In genomic region chr4:76969493-76969892, GRCh38 we compare ENCODE assay signal across 16 cellular contexts.
"Had no signal": no experiment of that assay in that cellular context is flagged by ENCODE, and none has a peak within 500 bp of the region (broad histone marks: within the 10 kb centered on the region; RNA-seq: fewer than 3 reads in every experiment).

No MANE protein-coding gene starts in this region.

- H3K36me3 Mint-ChIP-seq: activated CD4-positive, alpha-beta memory T cell treated with anti-CD3 and anti-CD28 coated beads for 36 hours had no signal

- H3K9me3 ChIP-seq: esophagus muscularis mucosa, psoas muscle, sigmoid colon, upper lobe of right lung had no signal

- H3K4me1 ChIP-seq: sigmoid colon had no signal

- ATAC-seq: naive thymus-derived CD8-positive, alpha-beta T cell; psoas muscle; upper lobe of right lung had no signal

- H3K27ac Mint-ChIP-seq: activated CD4-positive, alpha-beta memory T cell treated with anti-CD3 and anti-CD28 coated beads for 36 hours; activated naive CD8-positive, alpha-beta T cell treated with anti-CD3 and anti-CD28 coated beads for 36 hours; immature natural killer cell; naive thymus-derived CD8-positive, alpha-beta T cell had no signal

- H3K4me3 Mint-ChIP-seq: activated CD4-positive, alpha-beta memory T cell treated with anti-CD3 and anti-CD28 coated beads for 36 hours; activated naive CD8-positive, alpha-beta T cell treated with anti-CD3 and anti-CD28 coated beads for 36 hours; immature natural killer cell; naive thymus-derived CD8-positive, alpha-beta T cell had no signal

- H3K9me3 Mint-ChIP-seq: activated CD4-positive, alpha-beta memory T cell treated with anti-CD3 and anti-CD28 coated beads for 36 hours; activated naive CD8-positive, alpha-beta T cell treated with anti-CD3 and anti-CD28 coated beads for 36 hours; immature natural killer cell had no signal

- H3K27ac ChIP-seq: esophagus muscularis mucosa, psoas muscle, sigmoid colon, upper lobe of right lung had no signal

- DNase-seq: activated CD4-positive, alpha-beta memory T cell treated with anti-CD3 and anti-CD28 coated beads for 36 hours; activated CD4-positive, alpha-beta T cell treated with anti-CD3 and anti-CD28 coated beads for 1 hour; activated gamma-delta T cell treated with Interleukin-2 at 50 U/mL for 16 hours; activated naive CD8-positive, alpha-beta T cell treated with anti-CD3 and anti-CD28 coated beads for 36 hours; activated T-cell treated with anti-CD3 and anti-CD28 coated beads, Interleukin-2, amount 50 U/mL, for 48 hours; anterior cingulate cortex; glutamatergic neuron; immature natural killer cell; naive thymus-derived CD8-positive, alpha-beta T cell; occipital lobe; psoas muscle; sigmoid colon; stimulated activated CD4-positive, alpha-beta T cell treated with anti-CD3 and anti-CD28 coated beads, Interleukin-12 subunit alpha, Interleukin-12 subunit beta, amount 100 ng/mL, for 4 hours; stimulated activated naive CD4-positive, alpha-beta T cell; upper lobe of right lung had no signal

- H3K27me3 Mint-ChIP-seq: activated CD4-positive, alpha-beta memory T cell treated with anti-CD3 and anti-CD28 coated beads for 36 hours; activated naive CD8-positive, alpha-beta T cell treated with anti-CD3 and anti-CD28 coated beads for 36 hours; naive thymus-derived CD8-positive, alpha-beta T cell had no signal

- H3K36me3 ChIP-seq: esophagus muscularis mucosa, sigmoid colon, upper lobe of right lung had no signal

- H3K4me3 ChIP-seq: esophagus muscularis mucosa, psoas muscle, sigmoid colon, upper lobe of right lung had no signal

- H3K27me3 ChIP-seq: esophagus muscularis mucosa, sigmoid colon, upper lobe of right lung had no signal
